Comparison of ENCODE assay signal across 16 cellular contexts in genomic region chr15:67691450-67691849, GRCh38.
DNase-seq lines count a peak whose midpoint lies in the region; ATAC-seq, FAIRE-seq and TF ChIP-seq lines count a peak whose summit lies in the region.
"Had no signal": no experiment of that assay in that cellular context is flagged by ENCODE, and none has a peak within 500 bp of the region (broad histone marks: within the 10 kb centered on the region; RNA-seq: fewer than 3 reads in every experiment).

No MANE protein-coding gene starts in this region.

- no peak overlapping the region for H3K56ac ChIP-seq in H1 (replicated peaks; ENCODE audit: insufficient read length, low read depth, low read length)

- DNase-seq in Ammon's horn (ENCODE audit: low spot score) (peak; percentile 39), HAP-1 (ENCODE audit: low spot score in 2 of 2) (peak; percentile 28 to 43), H1 (ENCODE audit: low read depth in 1 of 2, low spot score in 2 of 2) (no peak), midbrain (lab: John Stamatoyannopoulos, UW) (peak; percentile 28), left lung (no peak), NCI-H187 treated with DMSO at 0.1 percent for 48 hours (lab: John Stamatoyannopoulos, UW) (no peak), spleen (no peak), osteocyte (ENCODE audit: extremely low spot score, unreplicated experiment) (no peak)
- DNase-seq: HFFc6; Kasumi-1; NCI-H2227 treated with DMSO at 0.1 percent for 48 hours; NK-92 treated with Interleukin-12 subunit alpha and Interleukin-12 subunit beta, amount 100 ng/mL, for 24 hours; Peyer's patch had no signal

- no peak overlapping the region for H3K27ac Mint-ChIP-seq in osteocyte (ENCODE audit: unreplicated experiment)
- H3K27ac Mint-ChIP-seq: B cell, HFFc6 had no signal

- no peaks in the 10 kb centered on the region for H3K9me3 ChIP-seq in HAP-1
- no peaks in the 10 kb centered on the region for H3K9me3 ChIP-seq in H1 (ENCODE audit: insufficient read depth in 2 of 2, low read depth in 1 of 2, low read length in 1 of 2)
- no peaks in the 10 kb centered on the region for H3K9me3 ChIP-seq in left lung
- H3K9me3 ChIP-seq in spleen = no peaks in the 10 kb centered on the region
- H3K9me3 ChIP-seq: Peyer's patch had no signal

- no peak overlapping the region for H3K4me3 Mint-ChIP-seq in osteocyte (ENCODE audit: unreplicated experiment)
- H3K4me3 Mint-ChIP-seq: B cell, HFFc6 had no signal

- H2AFZ ChIP-seq in H1 (ENCODE audit: low read length) = no peak overlapping the region

- H3K4me1 Mint-ChIP-seq in osteocyte (ENCODE audit: unreplicated experiment) = no peaks in the 10 kb centered on the region
- H3K4me1 Mint-ChIP-seq: B cell had no signal

- TF ChIP-seq RAD21 in H1 (IDR thresholded peaks at IDR 0.05 in 1 of 2, conservative IDR thresholded peaks at IDR 0.05 in 1 of 2; ENCODE audit: low read depth in 2 of 2, low read length in 2 of 2) = no peak

- H3K27ac ChIP-seq in H1 (ENCODE audit: low read depth, low read length) (no peak overlapping the region), left lung (no peak overlapping the region), spleen (no peak overlapping the region)
- H3K27ac ChIP-seq: Peyer's patch, SJSA1 had no signal

- no peak overlapping the region for H3K9ac ChIP-seq in H1 (replicated peaks in 1 of 4; ENCODE audit: extremely low read depth in 1 of 4, low read depth in 3 of 4, low read length in 3 of 4)

- no peak for TF ChIP-seq CTCF in H1 (IDR thresholded peaks at IDR 0.05; ENCODE audit: control extremely low read depth in 1 of 3, insufficient read depth in 1 of 3, low read depth in 1 of 3, low read length in 3 of 3)
- no peak for TF ChIP-seq CTCF in left lung (IDR thresholded peaks at IDR 0.05)
- no peak for TF ChIP-seq CTCF in spleen (IDR thresholded peaks at IDR 0.05 in 8 of 11, conservative IDR thresholded peaks at IDR 0.05 in 3 of 11)
- no peak for TF ChIP-seq CTCF in osteocyte (IDR thresholded peaks at IDR 0.05)

- ATAC-seq in left lung = no peak
- ATAC-seq: GM12878 had no signal

- no peak overlapping the region for H4K5ac ChIP-seq in H1 (ENCODE audit: insufficient read length, low read depth, low read length)

- no peak overlapping the region for H2BK15ac ChIP-seq in H1 (ENCODE audit: low read length)

- H4K20me1 ChIP-seq in H1 (replicated peaks in 1 of 2; ENCODE audit: control insufficient read depth in 1 of 2, insufficient read depth in 2 of 2, low read length in 2 of 2) = no peaks in the 10 kb centered on the region

- peak; percentile 82 for FAIRE-seq in H1 (lab: Jason Lieb, UNC)
- FAIRE-seq: GM12878 had no signal

- H2AK5ac ChIP-seq in H1 (ENCODE audit: low read depth, low read length) = no peak overlapping the region

- intact Hi-C loops in left lung (cut with DNase I) = no loop called here
- intact Hi-C loops in spleen (cut with DNase I; ENCODE audit: low total_unique reads) = no loop called here

- peaks cover 28% of the 10 kb centered on the region for H3K4me1 ChIP-seq in HAP-1
- H3K4me1 ChIP-seq in H1 (replicated peaks in 1 of 4; ENCODE audit: control insufficient read depth in 3 of 4, insufficient read depth in 4 of 4, low read length in 3 of 4) = peaks cover 0 to 5% (median 3%) of the 10 kb centered on the region in 4 experiments; a peak in 3 of 7 replicates
- no peaks in the 10 kb centered on the region for H3K4me1 ChIP-seq in left lung
- H3K4me1 ChIP-seq in spleen = no peaks in the 10 kb centered on the region
- H3K4me1 ChIP-seq: Peyer's patch had no signal

- H4K91ac ChIP-seq in H1 (replicated peaks; ENCODE audit: insufficient read length, low read length) = no peak overlapping the region

- H3K4me2 ChIP-seq in H1 (ENCODE audit: insufficient read depth in 1 of 2, low read depth in 2 of 2, low read length in 2 of 2) = no peak overlapping the region

- H4K8ac ChIP-seq in H1 (ENCODE audit: extremely low read depth, insufficient read depth, low read length) = no peak overlapping the region

- no peak overlapping the region for H2BK120ac ChIP-seq in H1 (replicated peaks; ENCODE audit: low read depth, low read length)

- H3K36me3 Mint-ChIP-seq in osteocyte (ENCODE audit: unreplicated experiment) = peaks cover 10% of the 10 kb centered on the region

- H3K27me3 Mint-ChIP-seq in osteocyte (ENCODE audit: unreplicated experiment) = no peaks in the 10 kb centered on the region
- H3K27me3 Mint-ChIP-seq: B cell had no signal

- H3K23me2 ChIP-seq in H1 (ENCODE audit: low read depth, low read length) = no peaks in the 10 kb centered on the region

- H2BK5ac ChIP-seq in H1 (ENCODE audit: low read depth, low read length) = no peak overlapping the region

- in situ Hi-C loops in HAP-1 (cut with MboI; ENCODE audit: low sequenced_read_pairs) = no loop called here

- H3K79me1 ChIP-seq in H1 (ENCODE audit: low read depth, low read length) = no peaks in the 10 kb centered on the region

- no peaks in the 10 kb centered on the region for H3K27me3 ChIP-seq in HAP-1 (ENCODE audit: low read depth)
- no peaks in the 10 kb centered on the region for H3K27me3 ChIP-seq in H1 (replicated peaks in 1 of 4; ENCODE audit: control insufficient read depth in 3 of 4, extremely low read depth in 1 of 4, insufficient read depth in 3 of 4, low read length in 3 of 4)
- H3K27me3 ChIP-seq in left lung = no peaks in the 10 kb centered on the region
- no peaks in the 10 kb centered on the region for H3K27me3 ChIP-seq in spleen (replicated peaks in 1 of 7)
- H3K27me3 ChIP-seq: Peyer's patch had no signal

- H2BK20ac ChIP-seq in H1 (ENCODE audit: low read length) = no peak overlapping the region

- H2BK12ac ChIP-seq in H1 (ENCODE audit: low read depth, low read length) = no peak overlapping the region

- POLR2A ChIA-PET in H1 (lab: Charles Lee; ENCODE audit: partially characterized antibody) = no interaction called here

- CTCF ChIA-PET in H1 (lab: Charles Lee; ENCODE audit: partially characterized antibody) = no interaction called here

- H3K4ac ChIP-seq in H1 (replicated peaks; ENCODE audit: insufficient read length, low read depth, low read length) = no peak overlapping the region

- TF ChIP-seq POLR2A in H1 (IDR thresholded peaks at IDR 0.05; ENCODE audit: control extremely low read depth in 1 of 2, low read depth in 2 of 2, low read length in 2 of 2) = no peak
- no peak for TF ChIP-seq POLR2A in spleen (IDR thresholded peaks at IDR 0.05)

- H3K36me3 ChIP-seq in HAP-1 (replicated peaks) (no peaks in the 10 kb centered on the region), H1 (ENCODE audit: control insufficient read depth in 2 of 4, insufficient read depth in 4 of 4, low read length in 3 of 4) (no peaks in the 10 kb centered on the region), left lung (no peaks in the 10 kb centered on the region), spleen (peaks cover 0 to 19% (median 0%) of the 10 kb centered on the region in 6 donors)
- H3K36me3 ChIP-seq: Peyer's patch, SJSA1 had no signal

- no peak overlapping the region for H3K18ac ChIP-seq in H1 (ENCODE audit: extremely low read depth, low read length)

- no peak overlapping the region for H3K14ac ChIP-seq in H1 (ENCODE audit: insufficient read length)

- WGBS in H1 (ENCODE audit: extremely low coverage in 1 of 2, insufficient coverage in 1 of 2, insufficient read length in 1 of 2, insufficient replicate concordance in 2 of 2, low coverage in 1 of 2, low lambda C conversion rate in 2 of 2, missing lambda C conversion rate in 1 of 2), 2 experiments = 63% methylated on average over 4 of the region's 4 CpGs; no CpG with 5 or more reads in 1 of the 2 experiments
- WGBS in spleen, 5 donors = 88 to 92% (median 89%) methylated on average over 4 of the region's 4 CpGs

- TF ChIP-seq EP300 in H1 (IDR thresholded peaks at IDR 0.05; ENCODE audit: borderline replicate concordance in 1 of 2, low read depth in 2 of 2, low read length in 2 of 2) = no peak

- H3K4me3 ChIP-seq in HAP-1 = no peak overlapping the region
- no peak overlapping the region for H3K4me3 ChIP-seq in H1 (ENCODE audit: extremely low read depth in 1 of 4, insufficient read depth in 2 of 4, low read depth in 3 of 4, low read length in 4 of 4)
- no peak overlapping the region for H3K4me3 ChIP-seq in left lung
- H3K4me3 ChIP-seq in spleen = no peak overlapping the region
- H3K4me3 ChIP-seq: GM12878, Peyer's patch, SJSA1 had no signal

- no peaks in the 10 kb centered on the region for H3K79me2 ChIP-seq in H1 (ENCODE audit: control insufficient read depth in 1 of 2, insufficient read depth in 2 of 2, low read length in 2 of 2)

- H3K9me3 Mint-ChIP-seq in osteocyte (ENCODE audit: unreplicated experiment) = no peaks in the 10 kb centered on the region
- H3K9me3 Mint-ChIP-seq: HFFc6 had no signal

- no peak overlapping the region for H3K23ac ChIP-seq in H1 (ENCODE audit: insufficient read length)

TF ChIP-seq in H1, 55 proteins besides CTCF, POLR2A, EP300 and RAD21 (continues in another document):
- no peak for TF ChIP-seq SP4 (IDR thresholded peaks at IDR 0.05; ENCODE audit: low read length)
- TF ChIP-seq ATF2 (IDR thresholded peaks at IDR 0.05; ENCODE audit: low read length) = no peak
- TF ChIP-seq SRF (IDR thresholded peaks at IDR 0.05; ENCODE audit: low read depth, low read length) = no peak
- no peak for TF ChIP-seq KDM1A (IDR thresholded peaks at IDR 0.05; ENCODE audit: borderline replicate concordance, low read length)
- TF ChIP-seq RNF2 (IDR thresholded peaks at IDR 0.05; ENCODE audit: borderline replicate concordance, low read depth, low read length, missing control alignments, poor library complexity, severe bottlenecking) = no peak
- TF ChIP-seq FOSL1 (IDR thresholded peaks at IDR 0.05; ENCODE audit: insufficient read depth, low read depth, low read length) = no peak
- TF ChIP-seq KDM5A (IDR thresholded peaks at IDR 0.05; ENCODE audit: low read length) = no peak
- TF ChIP-seq MAFK (IDR thresholded peaks at IDR 0.05; ENCODE audit: low read depth, low read length) = no peak
- TF ChIP-seq PHF8 (conservative IDR thresholded peaks at IDR 0.05; ENCODE audit: low read depth, low read length) = no peak
- TF ChIP-seq HDAC6 (IDR thresholded peaks at IDR 0.05; ENCODE audit: low read depth, low read length) = no peak
- TF ChIP-seq KDM4A (IDR thresholded peaks at IDR 0.05; ENCODE audit: low read depth, low read length, severe bottlenecking) = no peak
- TF ChIP-seq POLR2AphosphoS5 (IDR thresholded peaks at IDR 0.05; ENCODE audit: low read depth, low read length) = no peak
- no peak for TF ChIP-seq YY1 (IDR thresholded peaks at IDR 0.05; ENCODE audit: low read depth, low read length)
- no peak for TF ChIP-seq CREB1 (IDR thresholded peaks at IDR 0.05)

Comparison
In these comparisons a context has a peak if more than half of its experiments do, and no peak if none do; other contexts are left out.
1. DNase-seq: peak in Ammon's horn (single experiment), HAP-1 (2 of 2) and midbrain (single experiment); none in H1 (0 of 2), left lung (0 of 2), NCI-H187 treated with DMSO at 0.1 percent for 48 hours (single experiment), spleen (single experiment) and osteocyte (single experiment).